In the genomic region with DNA sequence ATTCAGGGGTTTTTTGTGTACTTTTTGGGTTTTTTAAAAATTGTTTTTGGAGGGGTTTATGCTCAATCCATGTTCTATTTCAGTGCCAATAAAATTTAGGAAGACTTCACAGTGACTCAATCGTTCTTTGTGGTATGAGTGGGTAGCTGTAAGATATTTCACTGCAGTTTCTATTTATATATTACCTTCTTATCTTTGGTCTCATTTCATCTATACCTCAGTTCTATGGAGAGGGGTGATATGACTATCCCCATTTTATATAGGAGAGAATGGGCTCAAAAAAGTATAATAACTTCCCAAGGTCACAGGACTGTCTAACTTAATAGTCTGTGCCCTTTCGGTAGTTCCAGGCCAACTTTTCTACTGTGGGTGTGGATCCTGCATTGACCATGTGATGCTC, we compare ENCODE assay signal across 30 cellular contexts.
DNase-seq lines count a peak whose midpoint lies in the region; ATAC-seq lines count a peak whose summit lies in the region.
"Had no signal": no experiment of that assay in that cellular context is flagged by ENCODE, and none has a peak within 500 bp of the region (broad histone marks: within the 10 kb centered on the region; RNA-seq: fewer than 3 reads in every experiment).

No MANE protein-coding gene starts in this region.

- no peak overlapping the region for H2AFZ ChIP-seq in GM23248
- H2AFZ ChIP-seq: parathyroid adenoma had no signal

- H3K36me3 ChIP-seq in GM23248 (ENCODE audit: low read depth), result peaks cover 8% of the 10 kb centered on the region

- H3K79me2 ChIP-seq in GM23248 (ENCODE audit: insufficient read depth), result no peaks in the 10 kb centered on the region
- H3K79me2 ChIP-seq: parathyroid adenoma had no signal

- H3K9me3 ChIP-seq in GM23248 (ENCODE audit: low read depth), result no peaks in the 10 kb centered on the region
- H3K9me3 ChIP-seq: esophagus muscularis mucosa, heart left ventricle, lower lobe of right lung, right atrium auricular region, SJSA1, suprapubic skin had no signal

- H3K4me3 Mint-ChIP-seq in activated T-cell treated with anti-CD3 and anti-CD28 coated beads, Interleukin-2, amount 50 U/mL, for 72 hours, result peak overlapping the region in 1 of 2 donors; percentile 54
- no peak overlapping the region for H3K4me3 Mint-ChIP-seq in activated naive CD8-positive, alpha-beta T cell
- H3K4me3 Mint-ChIP-seq in stimulated activated naive B cell treated with anti-CD40 and anti-IgM and Interleukin-4, amounts not matched to agents 10 μg/mL and 1 μg/mL and 100 μg/mL, for 72 hours, result no peak overlapping the region
- H3K4me3 Mint-ChIP-seq: T-cell had no signal

- H3K4me1 Mint-ChIP-seq in activated T-cell treated with anti-CD3 and anti-CD28 coated beads, Interleukin-2, amount 50 U/mL, for 72 hours (ENCODE audit: low read depth), result peaks cover 58% of the 10 kb centered on the region
- peaks cover 46% of the 10 kb centered on the region for H3K4me1 Mint-ChIP-seq in activated naive CD8-positive, alpha-beta T cell (ENCODE audit: low read depth)
- H3K4me1 Mint-ChIP-seq in stimulated activated naive B cell treated with anti-CD40 and anti-IgM and Interleukin-4, amounts not matched to agents 10 μg/mL and 1 μg/mL and 100 μg/mL, for 72 hours, result peaks cover 37 to 56% of the 10 kb centered on the region in 2 donors

- H3K27ac Mint-ChIP-seq in activated T-cell treated with anti-CD3 and anti-CD28 coated beads, Interleukin-2, amount 50 U/mL, for 72 hours, result peak overlapping the region; percentile 88
- H3K27ac Mint-ChIP-seq in activated naive CD8-positive, alpha-beta T cell, result peak overlapping the region; percentile 86
- no peak overlapping the region for H3K27ac Mint-ChIP-seq in stimulated activated naive B cell treated with anti-CD40 and anti-IgM and Interleukin-4, amounts not matched to agents 10 μg/mL and 1 μg/mL and 100 μg/mL, for 72 hours

- H3K4me3 ChIP-seq in GM23248, result no peak overlapping the region
- H3K4me3 ChIP-seq: BLaER1 treated with 17β-estradiol and CSF1 and Interleukin-3, amounts not matched to agents 10 nM and 100 nM; coronary artery; esophagus muscularis mucosa; heart left ventricle; lower lobe of right lung; right atrium auricular region; SJSA1; smooth muscle cell; suprapubic skin had no signal

- no peaks in the 10 kb centered on the region for H3K9me3 Mint-ChIP-seq in activated T-cell treated with anti-CD3 and anti-CD28 coated beads, Interleukin-2, amount 50 U/mL, for 72 hours
- H3K9me3 Mint-ChIP-seq in activated naive CD8-positive, alpha-beta T cell (ENCODE audit: low read depth), result no peaks in the 10 kb centered on the region
- H3K9me3 Mint-ChIP-seq in stimulated activated naive B cell treated with anti-CD40 and anti-IgM and Interleukin-4, amounts not matched to agents 10 μg/mL and 1 μg/mL and 100 μg/mL, for 72 hours, result no peaks in the 10 kb centered on the region
- H3K9me3 Mint-ChIP-seq: T-cell had no signal

- no peaks in the 10 kb centered on the region for H4K20me1 ChIP-seq in GM23248 (ENCODE audit: insufficient read depth)

- H3F3A ChIP-seq in GM23248 (ENCODE audit: insufficient read depth), result peaks cover 25% of the 10 kb centered on the region

- peaks cover 29% of the 10 kb centered on the region for H3K4me1 ChIP-seq in GM23248 (ENCODE audit: insufficient read depth)
- H3K4me1 ChIP-seq: esophagus muscularis mucosa, lower lobe of right lung, parathyroid adenoma, SJSA1 had no signal

- H3K36me3 Mint-ChIP-seq in activated T-cell treated with anti-CD3 and anti-CD28 coated beads, Interleukin-2, amount 50 U/mL, for 72 hours (ENCODE audit: insufficient read depth in 2 of 2), result peaks cover 6 to 28% of the 10 kb centered on the region in 2 donors
- H3K36me3 Mint-ChIP-seq in activated naive CD8-positive, alpha-beta T cell, result peaks cover 2% of the 10 kb centered on the region
- peaks cover 30 to 57% of the 10 kb centered on the region in 2 donors for H3K36me3 Mint-ChIP-seq in stimulated activated naive B cell treated with anti-CD40 and anti-IgM and Interleukin-4, amounts not matched to agents 10 μg/mL and 1 μg/mL and 100 μg/mL, for 72 hours

- H3K27ac ChIP-seq in GM23248, result peak overlapping the region; percentile 18; the same call in 1 of the 2 replicates
- H3K27ac ChIP-seq: BLaER1 treated with 17β-estradiol and CSF1 and Interleukin-3, amounts not matched to agents 10 nM and 100 nM; coronary artery; esophagus muscularis mucosa; foreskin keratinocyte; heart left ventricle; lower lobe of right lung; parathyroid adenoma; right atrium auricular region; SJSA1; suprapubic skin had no signal

- 56 to 58% methylated on average over 2 of the region's 2 CpGs for WGBS in GM23248 (ENCODE audit: low coverage in 1 of 2, low lambda C conversion rate in 2 of 2, missing lambda C conversion rate in 2 of 2), 2 experiments

- DNase-seq in activated T-cell treated with anti-CD3 and anti-CD28 coated beads, Interleukin-2, amount 50 U/mL, for 72 hours, result no peak
- DNase-seq in activated T-cell treated with anti-CD3 and anti-CD28 coated beads, Interleukin-2, amount 50 U/mL, for 48 hours, result no peak
- DNase-seq in GM23248, result peak; percentile 13
- no peak for DNase-seq in stimulated activated naive B cell treated with anti-CD40 and anti-IgM and Interleukin-4, amounts not matched to agents 10 μg/mL and 1 μg/mL and 100 μg/mL, for 72 hours
- no peak for DNase-seq in occipital lobe (lab: John Stamatoyannopoulos, UW)
- DNase-seq: activated CD4-positive, alpha-beta T cell treated with anti-CD3 and anti-CD28 coated beads for 1 hour; activated gamma-delta T cell treated with Interleukin-2 at 50 U/mL for 16 hours; anterior cingulate cortex; Calu3; DMS79 treated with DMSO at 0.1 percent for 48 hours; foreskin keratinocyte; GF-D8; heart left ventricle; Kasumi-1; kidney glomerular epithelial cell; lower lobe of right lung; NCI-H146; stimulated activated CD4-positive, alpha-beta T cell treated with anti-CD3 and anti-CD28 coated beads, Interleukin-2, amount 100 ng/mL, for 24 hours; T-cell had no signal

- in situ Hi-C loops in GM23248 (cut with MboI), result no loop called here

- peak; percentile 64 for ATAC-seq in activated T-cell treated with anti-CD3 and anti-CD28 coated beads, Interleukin-2, amount 50 U/mL, for 72 hours (replicated peaks in 1 of 2)
- peak; percentile 23 to 58 for ATAC-seq in stimulated activated naive B cell treated with anti-CD40 and anti-IgM and Interleukin-4, amounts not matched to agents 10 μg/mL and 1 μg/mL and 100 μg/mL, for 72 hours (replicated peaks)
- ATAC-seq in esophagus mucosa (no peak), HG02798 (IDR thresholded peaks at IDR 0.05; ENCODE audit: poor library complexity, unreplicated experiment) (no peak)
- ATAC-seq: foreskin keratinocyte, heart left ventricle, lower lobe of right lung, T-cell had no signal

- no peaks in the 10 kb centered on the region for H3K9me2 ChIP-seq in GM23248 (ENCODE audit: insufficient read depth)

- no peaks in the 10 kb centered on the region for H3K27me3 Mint-ChIP-seq in activated T-cell treated with anti-CD3 and anti-CD28 coated beads, Interleukin-2, amount 50 U/mL, for 72 hours (ENCODE audit: low read depth)
- H3K27me3 Mint-ChIP-seq in activated naive CD8-positive, alpha-beta T cell, result no peaks in the 10 kb centered on the region
- peaks cover 0 to 3% of the 10 kb centered on the region in 2 donors for H3K27me3 Mint-ChIP-seq in stimulated activated naive B cell treated with anti-CD40 and anti-IgM and Interleukin-4, amounts not matched to agents 10 μg/mL and 1 μg/mL and 100 μg/mL, for 72 hours
- H3K27me3 Mint-ChIP-seq: T-cell had no signal

- no peak overlapping the region for H3K4me2 ChIP-seq in GM23248 (ENCODE audit: unreplicated experiment)
- H3K4me2 ChIP-seq: BLaER1 treated with 17β-estradiol and CSF1 and Interleukin-3, amounts not matched to agents 10 nM and 100 nM; smooth muscle cell had no signal

- H3K27me3 ChIP-seq in GM23248 (replicated peaks; ENCODE audit: insufficient read depth), result no peaks in the 10 kb centered on the region
- H3K27me3 ChIP-seq: esophagus muscularis mucosa, foreskin keratinocyte, right atrium auricular region, SJSA1, suprapubic skin had no signal

- H3K9ac ChIP-seq in GM23248, result no peak overlapping the region
- H3K9ac ChIP-seq: BLaER1 treated with 17β-estradiol and CSF1 and Interleukin-3, amounts not matched to agents 10 nM and 100 nM; parathyroid adenoma had no signal

Comparison
In these comparisons a context has a peak if more than half of its experiments do, and no peak if none do; other contexts are left out.
1. ATAC-seq: peak in activated T-cell treated with anti-CD3 and anti-CD28 coated beads, Interleukin-2, amount 50 U/mL, for 72 hours (2 of 2) and stimulated activated naive B cell treated with anti-CD40 and anti-IgM and Interleukin-4, amounts not matched to agents 10 μg/mL and 1 μg/mL and 100 μg/mL, for 72 hours (2 of 2); none in esophagus mucosa (single experiment) and HG02798 (single experiment).